Comparison of ENCODE assay signal across 1 cellular context in genomic region chr15:28876131-28876844, GRCh38.
TF ChIP-seq lines count a peak whose summit lies in the region.

No MANE protein-coding gene starts in this region.

TF ChIP-seq in H1, 55 proteins besides CTCF, POLR2A, EP300 and RAD21:
- no peak for TF ChIP-seq SRF (IDR thresholded peaks at IDR 0.05; ENCODE audit: low read depth, low read length)
- no peak for TF ChIP-seq CHD1 (IDR thresholded peaks at IDR 0.05; ENCODE audit: low read depth, low read length)
- no peak for TF ChIP-seq CEBPB (IDR thresholded peaks at IDR 0.05; ENCODE audit: low read depth, low read length)
- 0 out of 2 replicates have a peak, but pooled peaks have one; percentile 17 for TF ChIP-seq TCF12 (IDR thresholded peaks at IDR 0.05; ENCODE audit: low read depth, low read length)
- TF ChIP-seq RNF2 (IDR thresholded peaks at IDR 0.05; ENCODE audit: borderline replicate concordance, low read depth, low read length, missing control alignments, poor library complexity, severe bottlenecking) = no peak
- TF ChIP-seq YY1 (IDR thresholded peaks at IDR 0.05; ENCODE audit: low read depth, low read length) = 0 out of 2 replicates have a peak, but pooled peaks have one; percentile 16
- no peak for TF ChIP-seq ASH2L (IDR thresholded peaks at IDR 0.05; ENCODE audit: low read length)
- 0 out of 2 replicates have a peak, but pooled peaks have one; percentile 53 for TF ChIP-seq KDM1A (IDR thresholded peaks at IDR 0.05; ENCODE audit: borderline replicate concordance, low read length)
- TF ChIP-seq BACH1 (IDR thresholded peaks at IDR 0.05; ENCODE audit: low read length) = no peak
- peak; percentile 93 for TF ChIP-seq NANOG (IDR thresholded peaks at IDR 0.05; ENCODE audit: insufficient read depth, low read depth, low read length, poor library complexity, severe bottlenecking)
- TF ChIP-seq POU5F1 (IDR thresholded peaks at IDR 0.05; ENCODE audit: low read depth, low read length) = no peak
- no peak for TF ChIP-seq SUZ12 (IDR thresholded peaks at IDR 0.05; ENCODE audit: low read length)
- TF ChIP-seq SP2 (IDR thresholded peaks at IDR 0.05; ENCODE audit: low read length) = no peak
- no peak for TF ChIP-seq RFX5 (IDR thresholded peaks at IDR 0.05; ENCODE audit: borderline replicate concordance, low read depth, low read length)
- TF ChIP-seq, protein P1, sequence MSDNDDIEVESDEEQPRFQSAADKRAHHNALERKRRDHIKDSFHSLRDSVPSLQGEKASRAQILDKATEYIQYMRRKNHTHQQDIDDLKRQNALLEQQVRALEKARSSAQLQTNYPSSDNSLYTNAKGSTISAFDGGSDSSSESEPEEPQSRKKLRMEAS (IDR thresholded peaks at IDR 0.05) = peak; percentile 6; the same call in 1 of the 2 replicates
- no peak for TF ChIP-seq JUN (IDR thresholded peaks at IDR 0.05; ENCODE audit: low read depth, low read length)
- TF ChIP-seq SAP30 (IDR thresholded peaks at IDR 0.05; ENCODE audit: insufficient read depth, insufficient replicate concordance, low read length) = no peak
- no peak for TF ChIP-seq TAF7 (optimal IDR thresholded peaks at IDR 0.05; ENCODE audit: borderline replicate concordance, low read depth, low read length)
- TF ChIP-seq CBX5 (IDR thresholded peaks at IDR 0.05; ENCODE audit: low read depth, low read length) = no peak
- peak; percentile 76 for TF ChIP-seq CTBP2 (IDR thresholded peaks at IDR 0.05; ENCODE audit: borderline replicate concordance, insufficient read depth, insufficient read length, low read length)
- TF ChIP-seq SP1 (IDR thresholded peaks at IDR 0.05; ENCODE audit: low read depth, low read length) = no peak
- no peak for TF ChIP-seq BRCA1 (IDR thresholded peaks at IDR 0.05; ENCODE audit: low read depth, low read length)
- no peak for TF ChIP-seq FOSL1 (IDR thresholded peaks at IDR 0.05; ENCODE audit: insufficient read depth, low read depth, low read length)
- no peak for TF ChIP-seq PHF8 (conservative IDR thresholded peaks at IDR 0.05; ENCODE audit: low read depth, low read length)
- peak in 1 of 2 experiments; percentile 8 for TF ChIP-seq BCL11A (IDR thresholded peaks at IDR 0.05; ENCODE audit: low read depth in 2 of 2, low read length in 2 of 2)
- no peak for TF ChIP-seq E2F6 (IDR thresholded peaks at IDR 0.05)
- TF ChIP-seq SIX5 (IDR thresholded peaks at IDR 0.05; ENCODE audit: low read depth, low read length) = no peak
- peak; percentile 39 to 85; a peak in 2 of 4 replicates for TF ChIP-seq HDAC2 (IDR thresholded peaks at IDR 0.05; ENCODE audit: borderline replicate concordance in 1 of 2, low read depth in 2 of 2, low read length in 2 of 2)
- no peak for TF ChIP-seq RXRA (IDR thresholded peaks at IDR 0.05; ENCODE audit: insufficient read depth, low read depth, low read length)
- TF ChIP-seq SP4 (IDR thresholded peaks at IDR 0.05; ENCODE audit: low read length) = no peak
- TF ChIP-seq SIRT6 (IDR thresholded peaks at IDR 0.05; ENCODE audit: low read length) = no peak
- peak; percentile 35 for TF ChIP-seq EZH2 (IDR thresholded peaks at IDR 0.05; ENCODE audit: low read depth, low read length, severe bottlenecking)
